In genomic region chr6:33075568-33076405, GRCh38 we compare ENCODE assay signal across 8 cellular contexts.
DNase-seq lines count a peak whose midpoint lies in the region; TF ChIP-seq lines count a peak whose summit lies in the region.

HLA-DPB1 (plus strand) TSS chr6:33075990; CDS start chr6:33076042, 52 bp downstream.

- peak within 1 kb of the TSS; percentile 17; the same call in 1 of the 2 replicates for H3K27ac ChIP-seq in MM.1S (ENCODE audit: low read length)

- H3K9me3 ChIP-seq in MM.1S (replicated peaks; ENCODE audit: insufficient read depth, low read length) = no peaks in the 10 kb centered on the region

- no peaks in the 10 kb centered on the region for H4K20me1 ChIP-seq in MM.1S (ENCODE audit: insufficient read depth, low read length)

- H3F3A ChIP-seq in MM.1S (ENCODE audit: insufficient read depth, low read length) = no peaks in the 10 kb centered on the region

- H3K4me2 ChIP-seq in MM.1S (ENCODE audit: low read depth, low read length) = peak within 1 kb of the TSS; percentile 86

- no peaks in the 10 kb centered on the region for H3K27me3 ChIP-seq in MM.1S (replicated peaks; ENCODE audit: insufficient read depth, low read length)

- no peak for TF ChIP-seq CTCF in MM.1S (IDR thresholded peaks at IDR 0.05; ENCODE audit: low read length)

- H3K9me2 ChIP-seq in MM.1S (replicated peaks; ENCODE audit: insufficient read depth, low read length) = no peaks in the 10 kb centered on the region

- H2AFZ ChIP-seq in MM.1S (ENCODE audit: low read length) = peak within 1 kb of the TSS; percentile 93

- H3K79me2 ChIP-seq in MM.1S (ENCODE audit: low read length) = no peaks in the 10 kb centered on the region

- H3K9ac ChIP-seq in MM.1S (ENCODE audit: low read length) = peak within 1 kb of the TSS; percentile 55; the same call in 1 of the 2 replicates

- no peaks in the 10 kb centered on the region for H3K9me3 Mint-ChIP-seq in activated naive CD8-positive, alpha-beta T cell (ENCODE audit: low read depth)

- H3K4me3 ChIP-seq in MM.1S (ENCODE audit: low read length) = peak within 1 kb of the TSS; percentile 67

- H3K27me3 Mint-ChIP-seq in activated naive CD8-positive, alpha-beta T cell = no peaks in the 10 kb centered on the region

- H3K36me3 Mint-ChIP-seq in activated naive CD8-positive, alpha-beta T cell = peaks cover 2% of the 10 kb centered on the region

- H3K4me3 Mint-ChIP-seq in activated naive CD8-positive, alpha-beta T cell = peak within 1 kb of the TSS; percentile 83

- H3K27ac Mint-ChIP-seq in activated naive CD8-positive, alpha-beta T cell = peak within 1 kb of the TSS; percentile 67

- H3K4me1 ChIP-seq in MM.1S (ENCODE audit: low read length) = peaks cover 18% of the 10 kb centered on the region

- no peaks in the 10 kb centered on the region for H3K36me3 ChIP-seq in MM.1S (replicated peaks; ENCODE audit: insufficient read depth, low read length)

- H3K4me1 Mint-ChIP-seq in activated naive CD8-positive, alpha-beta T cell (ENCODE audit: low read depth) = peaks cover 61% of the 10 kb centered on the region

- peak in 5 of 6 experiments; percentile 7 to 70 (median 59) for DNase-seq in stimulated activated naive CD4-positive, alpha-beta T cell (lab: John Stamatoyannopoulos, UW)
- no peak for DNase-seq in stimulated activated naive CD4-positive, alpha-beta T cell treated with Interleukin-2 at 50 U/mL for 16 hours (lab: John Stamatoyannopoulos, UW)
- DNase-seq in HCEC 1CT = peak; percentile 37
- peak; percentile 84 for DNase-seq in MM.1S
- DNase-seq in glomerular visceral epithelial cell (ENCODE audit: extremely low spot score) = peak; percentile 51
- peak; percentile 40 for DNase-seq in putamen (ENCODE audit: low spot score)
- no peak for DNase-seq in NCI-H446 (lab: John Stamatoyannopoulos, UW)

Comparison
In these comparisons a context has a peak if more than half of its experiments do, and no peak if none do; other contexts are left out.
1. DNase-seq: peak in stimulated activated naive CD4-positive, alpha-beta T cell (5 of 6), HCEC 1CT (single experiment), MM.1S (single experiment), glomerular visceral epithelial cell (single experiment) and putamen (single experiment); none in stimulated activated naive CD4-positive, alpha-beta T cell treated with Interleukin-2 at 50 U/mL for 16 hours (single experiment) and NCI-H446 (0 of 2).